In genomic region chr4:112322866-112323265, GRCh38 we compare ENCODE assay signal across 30 cellular contexts.
"Had no signal": no experiment of that assay in that cellular context is flagged by ENCODE, and none has a peak within 500 bp of the region (broad histone marks: within the 10 kb centered on the region; RNA-seq: fewer than 3 reads in every experiment).

No MANE protein-coding gene starts in this region.

- ATAC-seq: esophagus mucosa; gastrocnemius medialis; heart left ventricle; left colon; lower lobe of right lung; naive thymus-derived CD4-positive, alpha-beta T cell; right cardiac atrium; stimulated activated effector memory CD8-positive, alpha-beta T cell treated with anti-CD3 and anti-CD28 coated beads, Interleukin-12 subunit alpha, Interleukin-12 subunit beta, amount 100 ng/mL, for 72 hours had no signal

- H3K4me3 ChIP-seq: colonic mucosa, gastrocnemius medialis, heart left ventricle, left ventricle myocardium inferior, lower lobe of right lung, prostate gland, sigmoid colon, stomach, thyroid gland, vagina had no signal

- H3K27me3 ChIP-seq: colonic mucosa, gastrocnemius medialis, heart left ventricle, sigmoid colon, stomach, thyroid gland, vagina had no signal

- H3K4me1 ChIP-seq: colonic mucosa, gastrocnemius medialis, prostate gland, vagina had no signal

- DNase-seq: colonic mucosa; effector CD8-positive, alpha-beta T cell; endodermal cell; foreskin fibroblast; gastrocnemius medialis; heart left ventricle; hippocampal formation; islet precursor cell; kidney glomerular epithelial cell; left colon; left ventricle myocardium inferior; lower lobe of right lung; midbrain; naive thymus-derived CD4-positive, alpha-beta T cell; nucleus accumbens; right cardiac atrium; sigmoid colon; stimulated activated CD4-positive, alpha-beta T cell treated with anti-CD3 and anti-CD28 coated beads, Interleukin-2, amount 100 ng/mL, for 24 hours; stimulated activated CD4-positive, alpha-beta T cell treated with anti-CD3 and anti-CD28 coated beads, Interleukin-4, amount 100 ng/mL, for 24 hours; stimulated activated naive CD4-positive, alpha-beta T cell treated with Interleukin-2 at 50 U/mL for 16 hours; stomach; thyroid gland; trophoblast cell had no signal

- H3K27me3 Mint-ChIP-seq: dendritic cell treated with granulocyte-macrophage colony-stimulating factor and Interleukin-4, amounts not matched to agents 40 ng/mL and 50 ng/mL, for 4 days; naive thymus-derived CD4-positive, alpha-beta T cell had no signal

- H3K9me3 ChIP-seq: colonic mucosa, gastrocnemius medialis, heart left ventricle, left ventricle myocardium inferior, lower lobe of right lung, prostate gland, sigmoid colon, stomach, thyroid gland, vagina had no signal

- H3K27ac ChIP-seq: colonic mucosa, epithelial cell of prostate, gastrocnemius medialis, heart left ventricle, left ventricle myocardium inferior, lower lobe of right lung, prostate gland, sigmoid colon, stomach, thyroid gland, vagina had no signal

- H3K36me3 Mint-ChIP-seq: stimulated activated effector memory CD8-positive, alpha-beta T cell treated with anti-CD3 and anti-CD28 coated beads, Interleukin-12 subunit alpha, Interleukin-12 subunit beta, amount 100 ng/mL, for 72 hours had no signal

- H3K4me3 Mint-ChIP-seq: dendritic cell treated with granulocyte-macrophage colony-stimulating factor and Interleukin-4, amounts not matched to agents 40 ng/mL and 50 ng/mL, for 4 days; endodermal cell; neural crest cell; stimulated activated effector memory CD8-positive, alpha-beta T cell treated with anti-CD3 and anti-CD28 coated beads, Interleukin-12 subunit alpha, Interleukin-12 subunit beta, amount 100 ng/mL, for 72 hours had no signal

- H3K9me3 Mint-ChIP-seq: dendritic cell treated with granulocyte-macrophage colony-stimulating factor and Interleukin-4, amounts not matched to agents 40 ng/mL and 50 ng/mL, for 4 days; endodermal cell; neural crest cell; stimulated activated effector memory CD8-positive, alpha-beta T cell treated with anti-CD3 and anti-CD28 coated beads, Interleukin-12 subunit alpha, Interleukin-12 subunit beta, amount 100 ng/mL, for 72 hours had no signal

- H3K36me3 ChIP-seq: colonic mucosa, gastrocnemius medialis, prostate gland, sigmoid colon, thyroid gland, vagina had no signal

- H3K27ac Mint-ChIP-seq: dendritic cell treated with granulocyte-macrophage colony-stimulating factor and Interleukin-4, amounts not matched to agents 40 ng/mL and 50 ng/mL, for 4 days; endodermal cell; stimulated activated effector memory CD8-positive, alpha-beta T cell treated with anti-CD3 and anti-CD28 coated beads, Interleukin-12 subunit alpha, Interleukin-12 subunit beta, amount 100 ng/mL, for 72 hours had no signal
